ENCODE assay signal across 7 cellular contexts in the genomic region with DNA sequence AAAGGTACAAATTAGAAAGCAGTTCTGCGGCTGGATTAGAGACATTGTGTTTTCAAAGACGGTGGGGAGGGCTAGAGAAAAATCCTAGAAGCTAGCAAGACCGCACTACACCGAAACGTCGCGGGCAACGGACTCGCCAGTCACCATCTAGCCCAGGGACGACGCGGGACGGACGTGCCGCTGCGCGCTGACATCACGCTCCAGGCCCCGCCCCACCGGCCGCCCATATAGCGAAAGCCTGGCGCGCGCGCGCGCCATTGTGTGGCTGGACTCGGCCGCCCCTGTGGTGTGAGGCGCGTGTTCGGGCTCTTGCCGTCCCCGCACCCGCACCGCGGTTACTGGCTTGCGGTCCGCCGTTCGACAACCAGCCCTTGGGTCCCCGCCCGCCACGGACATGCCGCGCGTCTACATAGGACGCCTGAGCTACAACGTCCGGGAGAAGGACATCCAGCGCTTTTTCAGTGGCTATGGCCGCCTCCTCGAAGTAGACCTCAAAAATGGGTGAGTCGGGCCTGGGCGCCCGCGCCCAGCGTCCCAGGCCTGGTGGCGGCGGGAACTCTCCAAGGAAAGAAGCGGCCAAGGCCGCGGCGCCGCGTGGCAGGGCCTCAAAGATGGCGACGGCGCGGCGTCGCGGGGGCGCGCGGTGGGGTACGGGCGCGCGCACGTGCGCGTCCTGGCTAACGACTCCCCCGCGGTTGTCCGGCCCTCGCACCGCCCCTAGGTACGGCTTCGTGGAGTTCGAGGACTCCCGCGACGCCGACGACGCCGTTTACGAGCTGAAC. TPM values are rescaled to one million over a fixed set of nuclear protein-coding genes. Genes with fewer than 3 reads are reported as not detected.
DNase-seq lines count a peak whose midpoint lies in the region; ATAC-seq, FAIRE-seq and TF ChIP-seq lines count a peak whose summit lies in the region.

Gene SRSF6, plus strand, starts transcription at position 257 of the 782 bp plus-strand sequence. Its CDS starts 138 bp downstream, at position 395.

- peak within 1 kb of the TSS; percentile 92 for H3K4me3 Mint-ChIP-seq in astrocyte (ENCODE audit: unreplicated experiment)

- no peak for TF ChIP-seq CTCF in astrocyte (IDR thresholded peaks at IDR 0.05; ENCODE audit: insufficient read depth, low read depth, low read length)

- ATAC-seq in GM18505 (IDR thresholded peaks at IDR 0.05; ENCODE audit: unreplicated experiment) (peak; percentile 81), HG02885 (IDR thresholded peaks at IDR 0.05; ENCODE audit: poor library complexity, unreplicated experiment) (peak; percentile 85)

- peaks cover 13% of the 10 kb centered on the region for H3K27me3 ChIP-seq in astrocyte (ENCODE audit: insufficient read depth, low read length)

- H3K4me3 ChIP-seq in astrocyte (ENCODE audit: insufficient read depth, low read depth, low read length): peak within 1 kb of the TSS; percentile 94

- peaks cover 37% of the 10 kb centered on the region for H3K36me3 ChIP-seq in astrocyte (ENCODE audit: insufficient read depth, low read length)

- peaks cover 50% of the 10 kb centered on the region for H3K79me2 ChIP-seq in astrocyte (ENCODE audit: insufficient read depth, low read length)

- peaks cover 14% of the 10 kb centered on the region for H3K36me3 Mint-ChIP-seq in astrocyte (ENCODE audit: low read depth, unreplicated experiment)

- DNase-seq in NCI-H1694 (lab: John Stamatoyannopoulos, UW) (peak; percentile 65), T-helper 22 cell (ENCODE audit: low read depth) (peak; percentile 80), astrocyte (ENCODE audit: low read depth) (peak; percentile 76), hepatic stellate cell (ENCODE audit: low spot score) (peak; percentile 92), retina (peak; percentile 100)

- TF ChIP-seq POLR2A in GM18505 (IDR thresholded peaks at IDR 0.05; ENCODE audit: borderline replicate concordance, extremely low read depth, insufficient read depth, insufficient read length): peak; percentile 99

- H3K9me3 Mint-ChIP-seq in astrocyte (ENCODE audit: unreplicated experiment): no peaks in the 10 kb centered on the region

- no peak for FAIRE-seq in astrocyte (lab: Jason Lieb, UNC)

- H3K9ac ChIP-seq in astrocyte (ENCODE audit: low read length): peak within 1 kb of the TSS; percentile 100

- peaks cover 7% of the 10 kb centered on the region for H3K27me3 Mint-ChIP-seq in astrocyte (ENCODE audit: low read depth, unreplicated experiment)

- H3K4me1 ChIP-seq in astrocyte (ENCODE audit: insufficient read depth, low read length): peaks cover 19% of the 10 kb centered on the region

- H3K27ac Mint-ChIP-seq in astrocyte (ENCODE audit: unreplicated experiment): peak within 1 kb of the TSS; percentile 99

- H3K4me1 Mint-ChIP-seq in astrocyte (ENCODE audit: low read depth, unreplicated experiment): peaks cover 7% of the 10 kb centered on the region

- no peaks in the 10 kb centered on the region for H3K9me3 ChIP-seq in astrocyte (ENCODE audit: insufficient read depth, low read depth, low read length)

- peak within 1 kb of the TSS; percentile 98 for H2AFZ ChIP-seq in astrocyte (ENCODE audit: low read depth, low read length)

- peak within 1 kb of the TSS; percentile 100 for H3K27ac ChIP-seq in astrocyte (ENCODE audit: low read depth, low read length)

- H3K4me2 ChIP-seq in astrocyte (ENCODE audit: low read length): peak within 1 kb of the TSS; percentile 94

- H4K20me1 ChIP-seq in astrocyte (ENCODE audit: insufficient read depth, low read length): peaks cover 43% of the 10 kb centered on the region

RNA-seq across cellular contexts. Expression of gene SRSF6, which starts in this region (rescaled TPM):
- total RNA-seq in astrocyte: 149 and 150 TPM in 2 replicates

Comparison
In these comparisons a context has a peak if more than half of its experiments do, and no peak if none do; other contexts are left out.
1. Peak in every context shown above with its lines: DNase-seq, ATAC-seq, H3K4me3 ChIP-seq and H3K27ac ChIP-seq.